Comparison of ENCODE assay signal across 14 cellular contexts in the genomic region with DNA sequence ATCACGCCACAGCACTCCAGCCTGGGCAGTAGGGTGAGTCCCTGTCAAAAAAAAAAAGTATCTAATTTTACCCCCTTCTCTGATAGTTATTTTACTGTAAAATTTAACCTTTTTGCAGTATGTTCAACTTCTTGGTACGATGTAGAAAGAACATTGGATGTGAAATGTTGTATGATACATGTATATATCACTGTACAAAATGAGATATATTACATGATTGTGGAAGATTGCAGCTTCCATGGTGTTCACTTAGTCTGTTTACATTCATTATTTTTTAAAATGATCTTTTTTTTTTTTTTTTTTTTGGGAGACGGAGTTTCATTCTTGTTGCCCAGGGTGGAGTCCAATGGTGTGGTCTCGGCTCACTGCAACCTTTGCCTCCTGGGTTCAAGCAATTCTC. TPM values are rescaled to one million over a fixed set of nuclear protein-coding genes. Genes with fewer than 3 reads are reported as not detected.
DNase-seq lines count a peak whose midpoint lies in the region; ATAC-seq and TF ChIP-seq lines count a peak whose summit lies in the region.
"Had no signal": no experiment of that assay in that cellular context is flagged by ENCODE, and none has a peak within 500 bp of the region (broad histone marks: within the 10 kb centered on the region; RNA-seq: fewer than 3 reads in every experiment).

No MANE protein-coding gene starts in this region.

- no peak for ATAC-seq in SK-N-SH treated with all-trans-retinoic acid at 6 μM for 48 hours
- ATAC-seq in GM19455 (IDR thresholded peaks at IDR 0.05; ENCODE audit: unreplicated experiment): no peak

- no peaks in the 10 kb centered on the region for H3K9me2 ChIP-seq in SK-N-SH

- H3K4me2 ChIP-seq in SK-N-SH: peak overlapping the region; percentile 89
- H3K4me2 ChIP-seq in fibroblast of lung (ENCODE audit: extremely low read depth, insufficient read depth, low read length): no peak overlapping the region

- H3K9ac ChIP-seq in SK-N-SH (no peak overlapping the region), fibroblast of lung (ENCODE audit: insufficient read depth, low read length) (no peak overlapping the region)

- H3K36me3 ChIP-seq in SK-N-SH (replicated peaks in 1 of 2; ENCODE audit: control insufficient read depth in 1 of 2, insufficient read depth in 2 of 2, low read length in 1 of 2): peaks cover 0 to 33% of the 10 kb centered on the region in 2 experiments
- H3K36me3 ChIP-seq in Peyer's patch: peaks cover 0 to 29% (median 0%) of the 10 kb centered on the region in 3 donors
- H3K36me3 ChIP-seq in fibroblast of lung (ENCODE audit: control insufficient read depth, insufficient read depth, low read length): peaks cover 2% of the 10 kb centered on the region
- H3K36me3 ChIP-seq in spleen: peaks cover 0 to 91% (median 34%) of the 10 kb centered on the region in 6 donors

- DNase-seq in SK-N-SH (no peak), Peyer's patch (no peak), fibroblast of lung (ENCODE audit: low read depth in 2 of 2) (no peak), spleen (peak; percentile 9), NCI-H2107 treated with DMSO at 0.1 percent for 48 hours (lab: John Stamatoyannopoulos, UW; ENCODE audit: unreplicated experiment) (no peak), KG1 (lab: John Stamatoyannopoulos, UW) (no peak)
- DNase-seq: DMS79, foreskin melanocyte, left lung, NCI-H1694 had no signal

- H3K4me1 ChIP-seq in SK-N-SH (ENCODE audit: control insufficient read depth in 1 of 2, insufficient read depth in 2 of 2, low read depth in 1 of 2, low read length in 1 of 2) (peaks cover 8 to 52% of the 10 kb centered on the region in 2 experiments), Peyer's patch (peaks cover 0 to 63% (median 11%) of the 10 kb centered on the region in 4 donors), fibroblast of lung (ENCODE audit: control insufficient read depth, extremely low read depth, insufficient read depth, low read length) (peaks cover 6% of the 10 kb centered on the region), spleen (peaks cover 44 to 88% (median 81%) of the 10 kb centered on the region in 6 donors)

- H3K9me3 ChIP-seq in SK-N-SH: no peaks in the 10 kb centered on the region
- no peaks in the 10 kb centered on the region for H3K9me3 ChIP-seq in Peyer's patch
- no peaks in the 10 kb centered on the region for H3K9me3 ChIP-seq in fibroblast of lung (ENCODE audit: control insufficient read depth, insufficient read depth, low read depth, low read length)
- no peaks in the 10 kb centered on the region for H3K9me3 ChIP-seq in spleen
- H3K9me3 ChIP-seq: left lung had no signal

- TF ChIP-seq RAD21 in SK-N-SH (IDR thresholded peaks at IDR 0.05; ENCODE audit: low read length): no peak

- 0 out of 4 replicates have a peak overlapping the region, but pooled peaks of 1 of the 2 experiments have one; percentile 17 for H3K4me3 ChIP-seq in SK-N-SH (ENCODE audit: low read depth in 2 of 2, low read length in 1 of 2)
- peak overlapping the region in 1 of 4 donors; percentile 14 for H3K4me3 ChIP-seq in Peyer's patch
- H3K4me3 ChIP-seq in fibroblast of lung (replicated peaks in 1 of 4; ENCODE audit: control extremely low read depth in 1 of 4, insufficient read depth in 1 of 4, low read depth in 3 of 4, low read length in 4 of 4): peak overlapping the region in 1 of 4 experiments; percentile 39
- peak overlapping the region in 1 of 8 donors; percentile 84 for H3K4me3 ChIP-seq in spleen

- POLR2A ChIA-PET in SK-N-SH (lab: Yijun Ruan, JAX): no interaction called here

- CTCF ChIA-PET in SK-N-SH (lab: Yijun Ruan, JAX): interaction anchor here (0.6 to 2.7 kb wide), 6 partner anchors 11 to 63 kb away, joined by 3 to 11 read pairs (median 5); no protein-coding TSS in a partner anchor

- H3K27me3 ChIP-seq in SK-N-SH (ENCODE audit: insufficient read depth) (no peaks in the 10 kb centered on the region), Peyer's patch (no peaks in the 10 kb centered on the region), fibroblast of lung (ENCODE audit: control insufficient read depth, insufficient read depth, low read length) (no peaks in the 10 kb centered on the region), spleen (replicated peaks in 1 of 7) (no peaks in the 10 kb centered on the region)
- H3K27me3 ChIP-seq: left lung had no signal

- no peak overlapping the region for H2AFZ ChIP-seq in SK-N-SH (ENCODE audit: low read depth)
- no peak overlapping the region for H2AFZ ChIP-seq in fibroblast of lung (ENCODE audit: low read length)

- intact Hi-C loops in spleen (cut with DNase I; ENCODE audit: low total_unique reads): no loop called here

- TF ChIP-seq CTCF in SK-N-SH (IDR thresholded peaks at IDR 0.05) (no peak), Peyer's patch (IDR thresholded peaks at IDR 0.05) (no peak), fibroblast of lung (conservative IDR thresholded peaks at IDR 0.05 in 1 of 2, IDR thresholded peaks at IDR 0.05 in 1 of 2; ENCODE audit: low read depth in 1 of 2, low read length in 2 of 2) (no peak), spleen (IDR thresholded peaks at IDR 0.05 in 8 of 11, conservative IDR thresholded peaks at IDR 0.05 in 3 of 11) (no peak)

- no peak for TF ChIP-seq EP300 in SK-N-SH (IDR thresholded peaks at IDR 0.05; ENCODE audit: borderline replicate concordance in 1 of 2, low read depth in 1 of 2, low read length in 1 of 2)

- WGBS in SK-N-SH (ENCODE audit: low lambda C conversion rate): 98% methylated on average over 4 of the region's 4 CpGs
- WGBS in spleen, 5 donors: 94 to 98% (median 96%) methylated on average over 4 of the region's 4 CpGs

- no peak for TF ChIP-seq POLR2A in Peyer's patch (IDR thresholded peaks at IDR 0.05)
- TF ChIP-seq POLR2A in spleen (IDR thresholded peaks at IDR 0.05): no peak

- H4K20me1 ChIP-seq in SK-N-SH (ENCODE audit: insufficient read depth) (peaks cover 12% of the 10 kb centered on the region; the same call in 1 of the 2 replicates), fibroblast of lung (ENCODE audit: control insufficient read depth, extremely low read depth, insufficient read depth, low read length) (no peaks in the 10 kb centered on the region)

- H3F3A ChIP-seq in SK-N-SH (replicated peaks; ENCODE audit: insufficient read depth): peaks cover 47% of the 10 kb centered on the region

- peak overlapping the region in 1 of 2 experiments; percentile 84; a peak in 1 of 4 replicates for H3K27ac ChIP-seq in SK-N-SH (ENCODE audit: low read depth in 2 of 2, low read length in 1 of 2)
- H3K27ac ChIP-seq in Peyer's patch: peak overlapping the region in 3 of 4 donors; percentile 36 to 61 (median 46)
- peak overlapping the region; percentile 26 for H3K27ac ChIP-seq in fibroblast of lung (ENCODE audit: insufficient read depth, low read length)
- H3K27ac ChIP-seq in spleen: peak overlapping the region in 4 of 8 donors; percentile 41 to 43 (median 42)
- H3K27ac ChIP-seq: 22Rv1 had no signal

- peaks cover 100% of the 10 kb centered on the region for H3K79me2 ChIP-seq in SK-N-SH (ENCODE audit: insufficient read depth)
- H3K79me2 ChIP-seq in fibroblast of lung (ENCODE audit: control insufficient read depth, insufficient read depth, low read length): peaks cover 68% of the 10 kb centered on the region

TF ChIP-seq in SK-N-SH, 30 proteins besides CTCF, POLR2A, EP300 and RAD21 (continues in another document):
- TF ChIP-seq SIN3A (IDR thresholded peaks at IDR 0.05; ENCODE audit: borderline replicate concordance, low read depth, low read length): no peak
- no peak for TF ChIP-seq FOXM1 (IDR thresholded peaks at IDR 0.05; ENCODE audit: low read depth)
- TF ChIP-seq NRF1 (IDR thresholded peaks at IDR 0.05; ENCODE audit: low read depth, low read length): no peak

TF ChIP-seq in SK-N-SH treated with all-trans-retinoic acid at 6 μM for 48 hours, 23 proteins besides CTCF, POLR2A, EP300 and RAD21 (continues in another document):
- TF ChIP-seq ZNF70 (CRISPR knock-in tag; IDR thresholded peaks at IDR 0.05): no peak
- TF ChIP-seq ZNF8 (CRISPR knock-in tag; IDR thresholded peaks at IDR 0.05): no peak

RNA-seq across cellular contexts. Expression of gene SP1, which starts 9.0 kb away (rescaled TPM):
- 12.9 and 18.8 TPM in 2 replicates for polyA plus RNA-seq in SK-N-SH (2012; rRNA removed)
- polyA plus RNA-seq in SK-N-SH (2012; cell fraction: cytosol; rRNA removed): 9.1 and 12.8 TPM in 2 replicates
- polyA plus RNA-seq in SK-N-SH (2012; cell fraction: nucleus; rRNA removed): 26.1 and 41.3 TPM in 2 replicates
- total RNA-seq in Peyer's patch: 10 to 100 TPM; 56.1 to 83.4 (median 67.8) TPM
- total RNA-seq in fibroblast of lung: 31.3 and 35.3 TPM in 2 replicates
- polyA plus RNA-seq in fibroblast of lung: 38.9 and 42.0 TPM in 2 replicates
- polyA plus RNA-seq in fibroblast of lung (2012): 19.3 and 22.7 TPM in 2 replicates
- 98.0 and 99.3 TPM in 2 replicates for polyA minus RNA-seq in fibroblast of lung (ENCODE audit: low replicate concordance)
- total RNA-seq in spleen: 10 to 100 TPM; 75.6 to 92.8 (median 86.1) TPM
- polyA plus RNA-seq in spleen: 10 to 100 TPM in 1 of 3 donors, 1 to 10 TPM in 2; 9.1 to 13.6 (median 9.9) TPM

RNA-seq across cellular contexts. Expression of gene AMHR2, which starts 34.7 kb away (rescaled TPM):
- polyA plus RNA-seq in SK-N-SH (2012; rRNA removed) (0.03 and 0.06 TPM in 2 replicates), fibroblast of lung (not detected in 2 replicates), spleen (1 to 10 TPM; 1.2 to 7.4 (median 1.7) TPM)
- 0.03 TPM in 1 of 2 replicates, not detected in the other for polyA plus RNA-seq in SK-N-SH (2012; cell fraction: cytosol; rRNA removed)
- polyA plus RNA-seq in SK-N-SH (2012; cell fraction: nucleus; rRNA removed): 0.05 and 0.16 TPM in 2 replicates
- total RNA-seq in Peyer's patch (under 1 TPM in 1 of 4 donors, not detected in 3; 0.40 TPM), fibroblast of lung (not detected in 2 replicates), spleen (10 to 100 TPM in 3 of 7 donors, 1 to 10 TPM in 4; 3.7 to 20.6 (median 8.8) TPM)
- not detected in 2 replicates for polyA plus RNA-seq in fibroblast of lung (2012)
- not detected in 2 replicates for polyA minus RNA-seq in fibroblast of lung (ENCODE audit: low replicate concordance)
- total RNA-seq: renal cortical epithelial cell had no signal

RNA-seq across cellular contexts. Expression of gene PRR13, which starts 52.6 kb away (rescaled TPM):
- polyA plus RNA-seq in SK-N-SH (2012; rRNA removed) (58.5 and 59.3 TPM in 2 replicates), fibroblast of lung (114 and 157 TPM in 2 replicates), spleen (100 to 1,000 TPM; 217 to 262 (median 223) TPM)
- polyA plus RNA-seq in SK-N-SH (2012; cell fraction: cytosol; rRNA removed): 62.4 and 69.7 TPM in 2 replicates
- polyA plus RNA-seq in SK-N-SH (2012; cell fraction: nucleus; rRNA removed): 39.6 and 44.1 TPM in 2 replicates
- total RNA-seq in Peyer's patch (100 to 1,000 TPM; 160 to 541 (median 423) TPM), fibroblast of lung (30.3 and 48.1 TPM in 2 replicates), spleen (100 to 1,000 TPM; 127 to 230 (median 197) TPM)
- 231 and 250 TPM in 2 replicates for polyA plus RNA-seq in fibroblast of lung (2012)
- 139 and 250 TPM in 2 replicates for polyA minus RNA-seq in fibroblast of lung (ENCODE audit: low replicate concordance)

RNA-seq across cellular contexts. Expression of gene SP7, which starts 52.8 kb away (rescaled TPM):
- not detected in 2 replicates for polyA plus RNA-seq in SK-N-SH (2012; rRNA removed)
- 0.01 TPM in 1 of 2 replicates, not detected in the other for polyA plus RNA-seq in SK-N-SH (2012; cell fraction: cytosol; rRNA removed)
- polyA plus RNA-seq in SK-N-SH (2012; cell fraction: nucleus; rRNA removed): 0.07 and 0.16 TPM in 2 replicates
- total RNA-seq in Peyer's patch: not detected
- not detected in 2 replicates for total RNA-seq in fibroblast of lung
- polyA plus RNA-seq in fibroblast of lung: not detected in 2 replicates
- polyA plus RNA-seq in fibroblast of lung (2012): not detected in 2 replicates
- not detected in 2 replicates for polyA minus RNA-seq in fibroblast of lung (ENCODE audit: low replicate concordance)
- total RNA-seq in spleen: not detected
- not detected for polyA plus RNA-seq in spleen
- total RNA-seq: renal cortical epithelial cell had no signal
